ENCODE assay signal across 18 cellular contexts in the genomic region with DNA sequence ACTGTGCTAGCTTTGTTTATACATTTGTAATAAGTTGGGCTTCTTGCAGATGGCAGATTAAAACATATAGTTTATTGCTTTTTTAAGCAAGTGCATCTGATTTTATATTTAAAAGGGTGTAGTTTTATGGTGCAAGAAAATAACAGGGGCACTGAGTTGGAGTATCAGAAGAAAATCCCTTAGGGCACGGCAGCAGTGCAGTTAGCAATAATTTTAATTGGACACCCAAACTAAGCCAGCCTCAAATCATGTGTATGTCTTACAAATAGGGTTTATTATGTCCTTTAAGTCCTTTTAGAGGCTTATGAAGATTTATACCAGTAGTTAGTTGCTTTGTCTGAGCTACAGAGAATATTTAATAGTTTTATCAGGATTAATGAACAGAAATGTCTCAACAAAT. TPM values are rescaled to one million over a fixed set of nuclear protein-coding genes. Genes with fewer than 3 reads are reported as not detected.
DNase-seq lines count a peak whose midpoint lies in the region; ATAC-seq and TF ChIP-seq lines count a peak whose summit lies in the region.
"Had no signal": no experiment of that assay in that cellular context is flagged by ENCODE, and none has a peak within 500 bp of the region (broad histone marks: within the 10 kb centered on the region; RNA-seq: fewer than 3 reads in every experiment).

No MANE protein-coding gene starts in this region.

- DNase-seq in D341Med (ENCODE audit: low spot score) (peak; percentile 40), NCI-H69 (lab: John Stamatoyannopoulos, UW) (peak; percentile 33), SK-N-MC (ENCODE audit: low read depth, low spot score) (peak; percentile 51), retinal pigment epithelial cell (ENCODE audit: low read depth) (peak; percentile 35), GF-D8 (lab: John Stamatoyannopoulos, UW) (no peak), HFFc6 (no peak)
- DNase-seq: C1 segment of cervical spinal cord; Calu3; CD4-positive, alpha-beta memory T cell; COR-L47; DMS 273 treated with DMSO at 0.1 percent for 48 hours; DMS79; EL; GDM1; H9 had no signal

- ATAC-seq in HG03439 (IDR thresholded peaks at IDR 0.05; ENCODE audit: unreplicated experiment) = no peak
- ATAC-seq: GM23338, HCT116 had no signal

- no peaks in the 10 kb centered on the region for H3K4me1 Mint-ChIP-seq in HFFc6 (ENCODE audit: low read depth)
- H3K4me1 Mint-ChIP-seq: CD4-positive, alpha-beta memory T cell had no signal

- peak overlapping the region; percentile 64 for H3K27ac ChIP-seq in SK-N-MC

- TF ChIP-seq CTCF in retinal pigment epithelial cell (conservative IDR thresholded peaks at IDR 0.05; ENCODE audit: low read depth, low read length) (no peak), HFFc6 (IDR thresholded peaks at IDR 0.05) (no peak)

- no peaks in the 10 kb centered on the region for H3K36me3 Mint-ChIP-seq in HFFc6 (ENCODE audit: low read depth)
- H3K36me3 Mint-ChIP-seq: CD4-positive, alpha-beta memory T cell had no signal

- no peaks in the 10 kb centered on the region for H3K27me3 Mint-ChIP-seq in HFFc6 (ENCODE audit: insufficient read depth)
- H3K27me3 Mint-ChIP-seq: CD4-positive, alpha-beta memory T cell had no signal

- H3K27ac Mint-ChIP-seq in HFFc6 = no peak overlapping the region
- H3K27ac Mint-ChIP-seq: CD4-positive, alpha-beta memory T cell; GM23338; H9 had no signal

- H3K9me3 ChIP-seq in SK-N-MC (ENCODE audit: low read depth, low read length) = no peaks in the 10 kb centered on the region

- H3K9me3 Mint-ChIP-seq in HFFc6 = no peaks in the 10 kb centered on the region
- H3K9me3 Mint-ChIP-seq: GM23338 had no signal

- H3K9ac ChIP-seq in SK-N-MC (ENCODE audit: insufficient read length) = no peak overlapping the region

- no peaks in the 10 kb centered on the region for H3K36me3 ChIP-seq in SK-N-MC (ENCODE audit: insufficient read depth, low read length)

- H3K4me3 Mint-ChIP-seq in HFFc6 = no peak overlapping the region
- H3K4me3 Mint-ChIP-seq: CD4-positive, alpha-beta memory T cell; GM23338; H9 had no signal

- peak overlapping the region; percentile 17 for H3K4me3 ChIP-seq in SK-N-MC
- no peak overlapping the region for H3K4me3 ChIP-seq in retinal pigment epithelial cell (ENCODE audit: low read length)
- H3K4me3 ChIP-seq: GM23338 had no signal

RNA-seq across cellular contexts. Expression of gene GPC6, which starts 57.4 kb away (rescaled TPM):
- total RNA-seq in HFFc6 (2021; fragmentation: NEBNext Ultra II Directional; extraction: Animal tissue kit (Norgen Biotek cat#: 25700)) = 1 to 10 TPM; 3.0 to 5.3 (median 4.4) TPM
- total RNA-seq: Calu3; CD4-positive, alpha-beta memory T cell had no signal

Comparison
In these comparisons a context has a peak if more than half of its experiments do, and no peak if none do; other contexts are left out.
1. DNase-seq: peak in D341Med (single experiment), NCI-H69 (single experiment), SK-N-MC (single experiment) and retinal pigment epithelial cell (single experiment); none in GF-D8 (single experiment) and HFFc6 (single experiment).